In the genomic region with DNA sequence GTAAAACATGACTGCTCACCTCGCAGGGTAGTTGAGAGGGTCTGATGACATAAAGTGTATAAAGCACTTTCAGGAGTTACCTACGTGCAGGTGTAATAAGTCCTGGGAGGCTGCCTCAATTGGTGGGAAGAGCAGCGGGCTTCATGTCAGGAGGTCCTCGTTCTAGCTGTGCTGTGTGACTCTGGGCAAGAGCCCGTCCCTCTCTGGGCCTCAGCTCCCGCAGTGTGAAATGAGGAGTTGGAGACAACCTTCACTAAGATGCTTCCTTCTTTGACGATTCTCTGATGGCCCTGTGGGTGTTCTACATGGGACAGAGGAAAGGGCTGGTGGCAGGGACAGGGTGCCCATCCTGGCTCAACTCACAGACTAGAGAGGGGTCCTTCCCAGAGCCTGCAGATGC, we compare ENCODE assay signal across 15 cellular contexts. TPM values are rescaled to one million over a fixed set of nuclear protein-coding genes. Genes with fewer than 3 reads are reported as not detected.
DNase-seq lines count a peak whose midpoint lies in the region; ATAC-seq, FAIRE-seq and TF ChIP-seq lines count a peak whose summit lies in the region.
"Had no signal": no experiment of that assay in that cellular context is flagged by ENCODE, and none has a peak within 500 bp of the region (broad histone marks: within the 10 kb centered on the region; RNA-seq: fewer than 3 reads in every experiment).

No MANE protein-coding gene starts in this region.

- WGBS in H1 (ENCODE audit: extremely low coverage in 1 of 2, insufficient coverage in 1 of 2, insufficient read length in 1 of 2, insufficient replicate concordance in 2 of 2, low coverage in 1 of 2, low lambda C conversion rate in 2 of 2, missing lambda C conversion rate in 1 of 2), 2 experiments = 93% methylated on average over 7 of the region's 7 CpGs; no CpG with 5 or more reads in 1 of the 2 experiments
- 80 to 86% methylated on average over 1 to 7 of the region's 7 CpGs for WGBS in transverse colon (ENCODE audit: low coverage in 1 of 2), 2 donors

- H3K9me2 ChIP-seq in PC-3 (replicated peaks; ENCODE audit: low read length) = no peaks in the 10 kb centered on the region

- no peak overlapping the region for H4K91ac ChIP-seq in H1 (replicated peaks; ENCODE audit: insufficient read length, low read length)

- no peak overlapping the region for H2BK20ac ChIP-seq in H1 (ENCODE audit: low read length)

- H3K23ac ChIP-seq in H1 (ENCODE audit: insufficient read length) = no peak overlapping the region

- H3K36me3 Mint-ChIP-seq in neural progenitor cell = peaks cover 5% of the 10 kb centered on the region
- no peaks in the 10 kb centered on the region for H3K36me3 Mint-ChIP-seq in T-helper 2 cell treated with Interferon-gamma antibody and Interleukin-4, amounts not matched to agents 5 μg/mL and 100 μg/mL, for 36 hours (ENCODE audit: low read depth)

- H3K4ac ChIP-seq in H1 (replicated peaks; ENCODE audit: insufficient read length, low read depth, low read length) = no peak overlapping the region

- H4K5ac ChIP-seq in H1 (ENCODE audit: insufficient read length, low read depth, low read length) = no peak overlapping the region

- no peak for TF ChIP-seq POLR2A in H1 (IDR thresholded peaks at IDR 0.05; ENCODE audit: control extremely low read depth in 1 of 2, low read depth in 2 of 2, low read length in 2 of 2)
- TF ChIP-seq POLR2A in transverse colon (IDR thresholded peaks at IDR 0.05) = no peak

- TF ChIP-seq CTCF in left ventricle myocardium inferior (IDR thresholded peaks at IDR 0.05; ENCODE audit: borderline replicate concordance) (no peak), H1 (IDR thresholded peaks at IDR 0.05; ENCODE audit: control extremely low read depth in 1 of 3, insufficient read depth in 1 of 3, low read depth in 1 of 3, low read length in 3 of 3) (no peak), neural progenitor cell (IDR thresholded peaks at IDR 0.05) (no peak), transverse colon (IDR thresholded peaks at IDR 0.05) (no peak), PC-3 (conservative IDR thresholded peaks at IDR 0.05; ENCODE audit: low read depth, low read length) (no peak), GM13977 (IDR thresholded peaks at IDR 0.05; ENCODE audit: extremely low read depth, insufficient read depth, missing control alignments) (no peak)

- FAIRE-seq in H1 (lab: Jason Lieb, UNC) = no peak
- FAIRE-seq: D721Med had no signal

- H3K14ac ChIP-seq in H1 (ENCODE audit: insufficient read length) = no peak overlapping the region

- no TSS peak for BruUV-seq in PC-3 (replicated peaks; lab: Mats Ljungman, UMichigan)

- no peaks in the 10 kb centered on the region for H3K79me2 ChIP-seq in H1 (ENCODE audit: control insufficient read depth in 1 of 2, insufficient read depth in 2 of 2, low read length in 2 of 2)
- no peaks in the 10 kb centered on the region for H3K79me2 ChIP-seq in neural progenitor cell (ENCODE audit: low read depth)
- no peaks in the 10 kb centered on the region for H3K79me2 ChIP-seq in PC-3 (ENCODE audit: low read length)

- peak overlapping the region; percentile 17 for H3K27ac ChIP-seq in left ventricle myocardium inferior (replicated peaks)
- no peak overlapping the region for H3K27ac ChIP-seq in H1 (ENCODE audit: low read depth, low read length)
- H3K27ac ChIP-seq in neural progenitor cell = no peak overlapping the region
- H3K27ac ChIP-seq in transverse colon = peak overlapping the region; percentile 48 to 81 (median 68)
- H3K27ac ChIP-seq in PC-3 (ENCODE audit: low read length) = no peak overlapping the region

- H3K4me1 ChIP-seq in left ventricle myocardium inferior (peaks cover 38% of the 10 kb centered on the region), H1 (replicated peaks in 1 of 4; ENCODE audit: control insufficient read depth in 3 of 4, insufficient read depth in 4 of 4, low read length in 3 of 4) (peaks cover 2 to 35% (median 14%) of the 10 kb centered on the region in 4 experiments), neural progenitor cell (peaks cover 32% of the 10 kb centered on the region), transverse colon (peaks cover 0 to 7% (median 3%) of the 10 kb centered on the region in 4 donors), PC-3 (ENCODE audit: insufficient read depth, low read length) (no peaks in the 10 kb centered on the region)
- H3K4me1 ChIP-seq: HAP-1 had no signal

- no peak overlapping the region for H3K18ac ChIP-seq in H1 (ENCODE audit: extremely low read depth, low read length)

- no peak overlapping the region for H3K4me3 ChIP-seq in left ventricle myocardium inferior
- no peak overlapping the region for H3K4me3 ChIP-seq in H1 (ENCODE audit: extremely low read depth in 1 of 4, insufficient read depth in 2 of 4, low read depth in 3 of 4, low read length in 4 of 4)
- no peak overlapping the region for H3K4me3 ChIP-seq in neural progenitor cell
- no peak overlapping the region for H3K4me3 ChIP-seq in transverse colon
- H3K4me3 ChIP-seq in PC-3 (ENCODE audit: low read length) = no peak overlapping the region
- H3K4me3 ChIP-seq: HAP-1 had no signal

- H2AFZ ChIP-seq in H1 (ENCODE audit: low read length) (no peak overlapping the region), neural progenitor cell (replicated peaks) (no peak overlapping the region), PC-3 (ENCODE audit: low read length) (no peak overlapping the region)

- H2AK5ac ChIP-seq in H1 (ENCODE audit: low read depth, low read length) = no peak overlapping the region

- no peak overlapping the region for H2BK12ac ChIP-seq in H1 (ENCODE audit: low read depth, low read length)

- CTCF ChIA-PET in H1 (lab: Charles Lee; ENCODE audit: partially characterized antibody) = interaction anchor here (0.7 to 8.4 kb wide), 28 partner anchors 9 to 336 kb away, joined by 3 to 89 read pairs (median 5); no protein-coding TSS in a partner anchor
- CTCF ChIA-PET in PC-3 (lab: Charles Lee) = interaction anchor here (0.6 kb wide), 1 partner anchor 52 kb away, joined by 4 read pairs; no protein-coding TSS in a partner anchor

- H2BK5ac ChIP-seq in H1 (ENCODE audit: low read depth, low read length) = no peak overlapping the region

- H3F3A ChIP-seq in neural progenitor cell (ENCODE audit: low read depth) (peaks cover 22% of the 10 kb centered on the region), PC-3 (ENCODE audit: low read length, unreplicated experiment) (no peaks in the 10 kb centered on the region)

- H3K4me3 Mint-ChIP-seq in neural progenitor cell = no peak overlapping the region
- no peak overlapping the region for H3K4me3 Mint-ChIP-seq in T-helper 2 cell treated with Interferon-gamma antibody and Interleukin-4, amounts not matched to agents 5 μg/mL and 100 μg/mL, for 36 hours
- H3K4me3 Mint-ChIP-seq: CD8-positive, alpha-beta T cell had no signal

- H2BK15ac ChIP-seq in H1 (ENCODE audit: low read length) = peak overlapping the region; percentile 83; the same call in 1 of the 2 replicates

- H3K56ac ChIP-seq in H1 (replicated peaks; ENCODE audit: insufficient read length, low read depth, low read length) = no peak overlapping the region

- H4K20me1 ChIP-seq in H1 (replicated peaks in 1 of 2; ENCODE audit: control insufficient read depth in 1 of 2, insufficient read depth in 2 of 2, low read length in 2 of 2) (no peaks in the 10 kb centered on the region), neural progenitor cell (ENCODE audit: low read depth) (peaks cover 47% of the 10 kb centered on the region), PC-3 (ENCODE audit: low read length) (no peaks in the 10 kb centered on the region)

- no peaks in the 10 kb centered on the region for H3K9me3 Mint-ChIP-seq in neural progenitor cell
- H3K9me3 Mint-ChIP-seq in T-helper 2 cell treated with Interferon-gamma antibody and Interleukin-4, amounts not matched to agents 5 μg/mL and 100 μg/mL, for 36 hours = no peaks in the 10 kb centered on the region
- H3K9me3 Mint-ChIP-seq: CD8-positive, alpha-beta T cell had no signal

- no peak overlapping the region for H4K8ac ChIP-seq in H1 (ENCODE audit: extremely low read depth, insufficient read depth, low read length)

- DNase-seq in left ventricle myocardium inferior = no peak
- DNase-seq in left ventricle myocardium superior = no peak
- DNase-seq in H1 (ENCODE audit: low read depth in 1 of 2, low spot score in 2 of 2) = no peak
- DNase-seq in neural progenitor cell (ENCODE audit: low spot score) = no peak
- DNase-seq in transverse colon = no peak
- no peak for DNase-seq in PC-3
- no peak for DNase-seq in T-helper 2 cell treated with Interferon-gamma antibody and Interleukin-4, amounts not matched to agents 5 μg/mL and 100 μg/mL, for 36 hours (ENCODE audit: low spot score)
- DNase-seq in GM13977 (ENCODE audit: low spot score) = no peak
- DNase-seq: 8988T; CD8-positive, alpha-beta T cell; DMS79; MV-4-11; NCI-H187 treated with DMSO at 0.1 percent for 48 hours had no signal

- H3K27ac Mint-ChIP-seq in neural progenitor cell = peak overlapping the region; percentile 63
- H3K27ac Mint-ChIP-seq in T-helper 2 cell treated with Interferon-gamma antibody and Interleukin-4, amounts not matched to agents 5 μg/mL and 100 μg/mL, for 36 hours = no peak overlapping the region
- H3K27ac Mint-ChIP-seq: CD8-positive, alpha-beta T cell had no signal

- TF ChIP-seq EP300 in H1 (IDR thresholded peaks at IDR 0.05; ENCODE audit: borderline replicate concordance in 1 of 2, low read depth in 2 of 2, low read length in 2 of 2) (no peak), transverse colon (IDR thresholded peaks at IDR 0.05; ENCODE audit: low read depth) (no peak)

- in situ Hi-C loops in transverse colon (cut with MboI; ENCODE audit: low pct_ligation_motif_present in 1 of 4, low pct_unique_long_range_greater_than_20kb in 1 of 4, low sequenced_read_pairs in 3 of 4) (loop anchor here in 3 of 4 donors (5.0 to 25.0 kb wide), 3 partner anchors 156 to 581 kb away; a partner anchor contains a TSS), GM13977 (cut with MboI; ENCODE audit: low pct_unique_long_range_greater_than_20kb, low sequenced_read_pairs, unreplicated experiment) (loop anchor here (25.0 kb wide), 1 partner anchor 156 kb away; a partner anchor contains a TSS)

- no peaks in the 10 kb centered on the region for H3K79me1 ChIP-seq in H1 (ENCODE audit: low read depth, low read length)

- ATAC-seq in left ventricle myocardium superior (no peak), PC-3 (no peak)
- ATAC-seq: CD8-positive, alpha-beta T cell had no signal

- H2BK120ac ChIP-seq in H1 (replicated peaks; ENCODE audit: low read depth, low read length) = no peak overlapping the region

- no peaks in the 10 kb centered on the region; the same call in 1 of the 2 replicates for H3K23me2 ChIP-seq in H1 (ENCODE audit: low read depth, low read length)

- no peak overlapping the region for H3K9ac ChIP-seq in H1 (replicated peaks in 1 of 4; ENCODE audit: extremely low read depth in 1 of 4, low read depth in 3 of 4, low read length in 3 of 4)
- no peak overlapping the region for H3K9ac ChIP-seq in neural progenitor cell
- H3K9ac ChIP-seq in PC-3 (ENCODE audit: low read length) = no peak overlapping the region

- intact Hi-C loops in left ventricle myocardium inferior (cut with micrococcal nuclease) (loop anchor here (5.0 kb wide), 1 partner anchor 166 kb away; a partner anchor contains a TSS), left ventricle myocardium superior (cut with micrococcal nuclease) (no loop called here), transverse colon (cut with DNase I; ENCODE audit: low total_unique reads) (loop anchor here (1.0 to 5.0 kb wide), 2 partner anchors 165 to 271 kb away; no protein-coding TSS in a partner anchor), PC-3 (cut with micrococcal nuclease) (loop anchor here (5.0 kb wide), 1 partner anchor 166 kb away; a partner anchor contains a TSS)

- H3K27me3 ChIP-seq in left ventricle myocardium inferior (ENCODE audit: low read depth) = no peaks in the 10 kb centered on the region
- H3K27me3 ChIP-seq in H1 (replicated peaks in 1 of 4; ENCODE audit: control insufficient read depth in 3 of 4, extremely low read depth in 1 of 4, insufficient read depth in 3 of 4, low read length in 3 of 4) = peaks cover 0 to 13% (median 3%) of the 10 kb centered on the region in 4 experiments; a peak in 3 of 7 replicates
- H3K27me3 ChIP-seq in neural progenitor cell = peaks cover 24% of the 10 kb centered on the region
- peaks cover 3% of the 10 kb centered on the region for H3K27me3 ChIP-seq in transverse colon
- peaks cover 7% of the 10 kb centered on the region; the same call in 1 of the 2 replicates for H3K27me3 ChIP-seq in PC-3 (ENCODE audit: low read length)

- TF ChIP-seq RAD21 in H1 (IDR thresholded peaks at IDR 0.05 in 1 of 2, conservative IDR thresholded peaks at IDR 0.05 in 1 of 2; ENCODE audit: low read depth in 2 of 2, low read length in 2 of 2) = no peak

- peaks cover 2% of the 10 kb centered on the region for H3K27me3 Mint-ChIP-seq in neural progenitor cell (ENCODE audit: insufficient read depth, low read depth)
- no peaks in the 10 kb centered on the region for H3K27me3 Mint-ChIP-seq in T-helper 2 cell treated with Interferon-gamma antibody and Interleukin-4, amounts not matched to agents 5 μg/mL and 100 μg/mL, for 36 hours (ENCODE audit: low read depth)

- POLR2A ChIA-PET in H1 (lab: Charles Lee; ENCODE audit: partially characterized antibody) (interaction anchor here (1.1 kb wide), 1 partner anchor 151 kb away, joined by 4 read pairs; no protein-coding TSS in a partner anchor), PC-3 (lab: Charles Lee; ENCODE audit: unreplicated experiment) (no interaction called here)

- H3K36me3 ChIP-seq in left ventricle myocardium inferior (no peaks in the 10 kb centered on the region), H1 (ENCODE audit: control insufficient read depth in 2 of 4, insufficient read depth in 4 of 4, low read length in 3 of 4) (no peaks in the 10 kb centered on the region; a peak in 1 of 8 replicates), neural progenitor cell (no peaks in the 10 kb centered on the region), transverse colon (no peaks in the 10 kb centered on the region), PC-3 (ENCODE audit: low read depth, low read length) (no peaks in the 10 kb centered on the region)
- H3K36me3 ChIP-seq: HAP-1 had no signal

- H3K4me2 ChIP-seq in H1 (ENCODE audit: insufficient read depth in 1 of 2, low read depth in 2 of 2, low read length in 2 of 2) (no peak overlapping the region), neural progenitor cell (peak overlapping the region; percentile 1), PC-3 (ENCODE audit: low read length) (no peak overlapping the region)

- H3K9me3 ChIP-seq in left ventricle myocardium inferior (replicated peaks) (no peaks in the 10 kb centered on the region), H1 (ENCODE audit: insufficient read depth in 2 of 2, low read depth in 1 of 2, low read length in 1 of 2) (no peaks in the 10 kb centered on the region), neural progenitor cell (ENCODE audit: low read depth) (no peaks in the 10 kb centered on the region), transverse colon (no peaks in the 10 kb centered on the region), PC-3 (ENCODE audit: low read length) (no peaks in the 10 kb centered on the region)
- H3K9me3 ChIP-seq: HAP-1 had no signal

- H3K4me1 Mint-ChIP-seq in neural progenitor cell = peaks cover 55% of the 10 kb centered on the region
- H3K4me1 Mint-ChIP-seq in T-helper 2 cell treated with Interferon-gamma antibody and Interleukin-4, amounts not matched to agents 5 μg/mL and 100 μg/mL, for 36 hours (ENCODE audit: low read depth) = no peaks in the 10 kb centered on the region

RNA-seq across cellular contexts. Expression of a gene that starts 57.8 kb away (rescaled TPM):
- total RNA-seq in left ventricle myocardium inferior = 39.4 TPM
- 45.5 TPM for total RNA-seq in left ventricle myocardium superior
- total RNA-seq in H1 (2021; fragmentation: NEBNext Ultra II Directional; extraction: Animal tissue kit (Norgen Biotek cat#: 25700)) = 46.3 and 53.7 TPM in 2 replicates
- polyA plus RNA-seq in H1 (2011; rRNA removed) = 34.0 and 47.5 TPM in 2 replicates
- polyA plus RNA-seq in H1 (2011; cell fraction: cytosol; rRNA removed) = 25.8 TPM
- 48.2 TPM for polyA plus RNA-seq in H1 (2011; cell fraction: nucleus; rRNA removed)
- polyA plus RNA-seq in H1 (2012, experiment 1 of 2) = 44.1 to 78.7 TPM (median 68.4 TPM) in 4 replicates
- polyA plus RNA-seq in H1 (2012, experiment 2 of 2) = 49.8 TPM
- polyA plus RNA-seq in H1 (2013, experiment 1 of 2) = 52.1 TPM
- polyA plus RNA-seq in H1 (2013, experiment 2 of 2) = 59.6 TPM
- polyA minus RNA-seq in H1 (2011; rRNA and poly(A)+ RNA removed) = 26.4 and 26.9 TPM in 2 replicates
- polyA minus RNA-seq in H1 (2011; cell fraction: cytosol; rRNA and poly(A)+ RNA removed) = 34.6 TPM
- polyA minus RNA-seq in H1 (2011; cell fraction: nucleus; rRNA and poly(A)+ RNA removed) = 44.5 TPM
- total RNA-seq in neural progenitor cell (ENCODE audit: low replicate concordance) = 23.1 and 91.9 TPM in 2 replicates
- total RNA-seq in transverse colon = 10 to 100 TPM; 41.5 to 90.0 (median 56.4) TPM
- total RNA-seq in PC-3 (2014; rRNA removed) = 30.8 and 32.8 TPM in 2 replicates

Comparison
In these comparisons a context has a peak if more than half of its experiments do, and no peak if none do; other contexts are left out.
1. H3K27ac ChIP-seq: peak in left ventricle myocardium inferior (single experiment) and transverse colon (4 of 4); none in H1 (single experiment), neural progenitor cell (single experiment) and PC-3 (single experiment).